In the genomic region with DNA sequence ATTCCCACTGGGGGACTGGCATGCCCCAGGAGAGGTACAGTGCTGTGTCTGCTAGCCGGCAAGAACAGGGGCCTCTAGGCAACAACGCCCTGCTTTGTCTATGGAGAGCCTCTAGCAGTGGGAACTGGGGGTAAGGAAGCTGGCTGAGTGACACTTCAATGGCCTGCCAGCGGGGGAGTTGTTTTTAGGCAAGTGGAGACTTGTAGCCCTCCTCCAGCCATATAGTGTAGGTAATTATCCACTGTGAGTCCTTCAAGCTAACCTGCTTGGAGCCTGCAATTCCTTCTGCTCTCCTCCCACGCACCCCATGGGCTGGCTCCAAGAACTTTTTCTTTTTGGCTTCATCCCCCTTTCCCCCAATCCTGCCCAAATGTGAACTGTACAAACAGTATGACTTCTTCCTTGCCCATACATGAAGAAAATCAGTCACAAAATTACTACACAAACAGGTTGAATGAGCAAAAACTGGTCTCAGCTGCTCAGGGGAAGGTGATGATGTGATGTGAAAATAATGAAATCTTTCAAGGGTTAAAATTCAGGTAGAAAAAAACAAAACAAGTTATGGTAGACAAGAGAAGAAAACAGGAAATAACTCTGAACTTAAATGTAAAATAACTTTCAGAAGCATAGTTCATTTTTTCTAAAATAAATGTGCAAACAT, we compare ENCODE assay signal across 10 cellular contexts. TPM values are rescaled to one million over a fixed set of nuclear protein-coding genes. Genes with fewer than 3 reads are reported as not detected.
A peak's percentile ranks its signal among the peaks of the same experiment; 100 is the strongest.
DNase-seq lines count a peak whose midpoint lies in the region; ATAC-seq, FAIRE-seq and TF ChIP-seq lines count a peak whose summit lies in the region.
"Had no signal": no experiment of that assay in that cellular context is flagged by ENCODE, and none has a peak within 500 bp of the region (broad histone marks: within the 10 kb centered on the region; RNA-seq: fewer than 3 reads in every experiment).

No MANE protein-coding gene starts in this region.

- TF ChIP-seq RAD21 in H1 (IDR thresholded peaks at IDR 0.05 in 1 of 2, conservative IDR thresholded peaks at IDR 0.05 in 1 of 2; ENCODE audit: low read depth in 2 of 2, low read length in 2 of 2) = peak in 1 of 2 experiments; percentile 16; a peak in 2 of 4 replicates

- H2BK20ac ChIP-seq in H1 (ENCODE audit: low read length) = no peak overlapping the region

- no peak overlapping the region for H4K91ac ChIP-seq in H1 (replicated peaks; ENCODE audit: insufficient read length, low read length)

- no peak overlapping the region for H2AK5ac ChIP-seq in H1 (ENCODE audit: low read depth, low read length)

- H3K9me3 ChIP-seq in CD4-positive, alpha-beta T cell (ENCODE audit: control insufficient read depth, low read length) = no peaks in the 10 kb centered on the region
- H3K9me3 ChIP-seq in H1 (ENCODE audit: insufficient read depth in 2 of 2, low read depth in 1 of 2, low read length in 1 of 2) (no peaks in the 10 kb centered on the region), lower lobe of right lung (no peaks in the 10 kb centered on the region), gastrocnemius medialis (no peaks in the 10 kb centered on the region)

- DNase-seq in CD4-positive, alpha-beta T cell = no peak
- peak; percentile 59 for DNase-seq in NCI-H510A (lab: John Stamatoyannopoulos, UW)
- peak in 1 of 2 experiments; percentile 71 for DNase-seq in H1 (ENCODE audit: low read depth in 1 of 2, low spot score in 2 of 2)
- DNase-seq in lower lobe of right lung = no peak
- no peak for DNase-seq in gastrocnemius medialis
- DNase-seq: hypothalamus; NK-92 treated with Interleukin-12 subunit alpha and Interleukin-12 subunit beta, amount 100 ng/mL, for 24 hours had no signal

- H2AFZ ChIP-seq in H1 (ENCODE audit: low read length) = peak overlapping the region; percentile 67; the same call in 1 of the 2 replicates

- H3K36me3 ChIP-seq in H1 (ENCODE audit: control insufficient read depth in 2 of 4, insufficient read depth in 4 of 4, low read length in 3 of 4) (no peaks in the 10 kb centered on the region), lower lobe of right lung (no peaks in the 10 kb centered on the region), gastrocnemius medialis (no peaks in the 10 kb centered on the region)

- peak; percentile 75 for FAIRE-seq in H1 (lab: Jason Lieb, UNC)

- no peaks in the 10 kb centered on the region for H3K27me3 Mint-ChIP-seq in CD4-positive, alpha-beta T cell

- no peak overlapping the region for H3K9ac ChIP-seq in H1 (replicated peaks in 1 of 4; ENCODE audit: extremely low read depth in 1 of 4, low read depth in 3 of 4, low read length in 3 of 4)

- no peaks in the 10 kb centered on the region for H3K27me3 ChIP-seq in CD4-positive, alpha-beta T cell (ENCODE audit: control insufficient read depth, insufficient read depth, low read length)
- H3K27me3 ChIP-seq in H1 (replicated peaks in 1 of 4; ENCODE audit: control insufficient read depth in 3 of 4, extremely low read depth in 1 of 4, insufficient read depth in 3 of 4, low read length in 3 of 4) (no peaks in the 10 kb centered on the region; a peak in 1 of 7 replicates), lower lobe of right lung (ENCODE audit: low read depth) (no peaks in the 10 kb centered on the region), gastrocnemius medialis (no peaks in the 10 kb centered on the region)

- no peaks in the 10 kb centered on the region for H3K79me1 ChIP-seq in H1 (ENCODE audit: low read depth, low read length)

- H3K27ac ChIP-seq in CD4-positive, alpha-beta T cell (ENCODE audit: low read depth, low read length) = peak overlapping the region; percentile 61
- H3K27ac ChIP-seq in H1 (ENCODE audit: low read depth, low read length) = no peak overlapping the region
- H3K27ac ChIP-seq in lower lobe of right lung = no peak overlapping the region
- no peak overlapping the region for H3K27ac ChIP-seq in gastrocnemius medialis

- H2BK15ac ChIP-seq in H1 (ENCODE audit: low read length) = no peak overlapping the region

- peaks cover 89% of the 10 kb centered on the region for H3K36me3 Mint-ChIP-seq in CD4-positive, alpha-beta T cell (ENCODE audit: low read depth)

- no peak overlapping the region for H2BK5ac ChIP-seq in H1 (ENCODE audit: low read depth, low read length)

- H3K27ac Mint-ChIP-seq in CD4-positive, alpha-beta T cell = peak overlapping the region; percentile 98

- H3K4me1 ChIP-seq in H1 (replicated peaks in 1 of 4; ENCODE audit: control insufficient read depth in 3 of 4, insufficient read depth in 4 of 4, low read length in 3 of 4) = peaks cover 4 to 9% (median 7%) of the 10 kb centered on the region in 4 experiments; a peak in 6 of 7 replicates
- H3K4me1 ChIP-seq in lower lobe of right lung = no peaks in the 10 kb centered on the region
- H3K4me1 ChIP-seq in gastrocnemius medialis = no peaks in the 10 kb centered on the region

- no peak overlapping the region for H3K56ac ChIP-seq in H1 (replicated peaks; ENCODE audit: insufficient read length, low read depth, low read length)

- H3K4me3 ChIP-seq in H1 (ENCODE audit: extremely low read depth in 1 of 4, insufficient read depth in 2 of 4, low read depth in 3 of 4, low read length in 4 of 4) (peak overlapping the region in 1 of 4 experiments; percentile 30; a peak in 1 of 8 replicates), lower lobe of right lung (no peak overlapping the region), gastrocnemius medialis (no peak overlapping the region)

- H3K18ac ChIP-seq in H1 (ENCODE audit: extremely low read depth, low read length) = no peak overlapping the region

- H3K23me2 ChIP-seq in H1 (ENCODE audit: low read depth, low read length) = no peaks in the 10 kb centered on the region; the same call in 1 of the 2 replicates

- H4K5ac ChIP-seq in H1 (ENCODE audit: insufficient read length, low read depth, low read length) = no peak overlapping the region

- 6% methylated on average over 4 of the region's 4 CpGs; no CpG with 5 or more reads in 1 of the 2 experiments for WGBS in H1 (ENCODE audit: extremely low coverage in 1 of 2, insufficient coverage in 1 of 2, insufficient read length in 1 of 2, insufficient replicate concordance in 2 of 2, low coverage in 1 of 2, low lambda C conversion rate in 2 of 2, missing lambda C conversion rate in 1 of 2), 2 experiments

- POLR2A ChIA-PET in CD4-positive, alpha-beta T cell (lab: Charles Lee) = interaction anchor here (0.6 to 14.9 kb wide), 6 partner anchors 10 to 117 kb away, joined by 3 to 216 read pairs (median 6); no protein-coding TSS in a partner anchor
- POLR2A ChIA-PET in H1 (lab: Charles Lee; ENCODE audit: partially characterized antibody) = no interaction called here

- in situ Hi-C loops in gastrocnemius medialis (cut with MboI; ENCODE audit: low sequenced_read_pairs in 4 of 4) = no loop called here

- intact Hi-C loops in CD4-positive, alpha-beta T cell (cut with DNase I, micrococcal nuclease) = loop anchor here in 1 of 2 experiments (1.0 to 2.0 kb wide), 2 partner anchors 9 to 19 kb away; no protein-coding TSS in a partner anchor
- intact Hi-C loops in lower lobe of right lung (cut with DNase I) = no loop called here
- intact Hi-C loops in gastrocnemius medialis (cut with DNase I; ENCODE audit: low total_unique reads) = no loop called here

- no peak overlapping the region for H3K23ac ChIP-seq in H1 (ENCODE audit: insufficient read length)

- H2BK120ac ChIP-seq in H1 (replicated peaks; ENCODE audit: low read depth, low read length) = no peak overlapping the region

- H3K4me2 ChIP-seq in H1 (ENCODE audit: insufficient read depth in 1 of 2, low read depth in 2 of 2, low read length in 2 of 2) = peak overlapping the region; percentile 50 to 69

- H2BK12ac ChIP-seq in H1 (ENCODE audit: low read depth, low read length) = no peak overlapping the region

- no peak overlapping the region for H3K4ac ChIP-seq in H1 (replicated peaks; ENCODE audit: insufficient read length, low read depth, low read length)

- CTCF ChIA-PET in CD4-positive, alpha-beta T cell (lab: Charles Lee) = interaction anchor here (1.5 kb wide), 1 partner anchor 13 kb away, joined by 3 read pairs; no protein-coding TSS in a partner anchor
- CTCF ChIA-PET in H1 (lab: Charles Lee; ENCODE audit: partially characterized antibody) = interaction anchor here (0.5 to 1.9 kb wide), 4 partner anchors 9 to 52 kb away, joined by 3 to 5 read pairs (median 4); a partner anchor contains a TSS

- H3K9me3 Mint-ChIP-seq in CD4-positive, alpha-beta T cell = no peaks in the 10 kb centered on the region

- TF ChIP-seq POLR2A in H1 (IDR thresholded peaks at IDR 0.05; ENCODE audit: control extremely low read depth in 1 of 2, low read depth in 2 of 2, low read length in 2 of 2) (no peak), gastrocnemius medialis (IDR thresholded peaks at IDR 0.05) (no peak)

- H3K14ac ChIP-seq in H1 (ENCODE audit: insufficient read length) = no peak overlapping the region

- H4K20me1 ChIP-seq in H1 (replicated peaks in 1 of 2; ENCODE audit: control insufficient read depth in 1 of 2, insufficient read depth in 2 of 2, low read length in 2 of 2) = no peaks in the 10 kb centered on the region

- ATAC-seq in CD4-positive, alpha-beta T cell (ENCODE audit: poor library complexity) = peak; percentile 13
- peak; percentile 43 for ATAC-seq in GM18867 (IDR thresholded peaks at IDR 0.05; ENCODE audit: unreplicated experiment)
- no peak for ATAC-seq in GM19467 (IDR thresholded peaks at IDR 0.05; ENCODE audit: unreplicated experiment)
- no peak for ATAC-seq in lower lobe of right lung
- ATAC-seq in gastrocnemius medialis = no peak
- no peak for ATAC-seq in GM21717 (IDR thresholded peaks at IDR 0.05; ENCODE audit: unreplicated experiment)

- peak overlapping the region; percentile 77 for H3K4me3 Mint-ChIP-seq in CD4-positive, alpha-beta T cell

- no peaks in the 10 kb centered on the region for H3K79me2 ChIP-seq in H1 (ENCODE audit: control insufficient read depth in 1 of 2, insufficient read depth in 2 of 2, low read length in 2 of 2)

- no peak for TF ChIP-seq EP300 in H1 (IDR thresholded peaks at IDR 0.05; ENCODE audit: borderline replicate concordance in 1 of 2, low read depth in 2 of 2, low read length in 2 of 2)

- no peak for TF ChIP-seq CTCF in CD4-positive, alpha-beta T cell (IDR thresholded peaks at IDR 0.05)
- TF ChIP-seq CTCF in H1 (IDR thresholded peaks at IDR 0.05; ENCODE audit: control extremely low read depth in 1 of 3, insufficient read depth in 1 of 3, low read depth in 1 of 3, low read length in 3 of 3) (no peak), lower lobe of right lung (IDR thresholded peaks at IDR 0.05) (no peak), gastrocnemius medialis (IDR thresholded peaks at IDR 0.05 in 4 of 5, conservative IDR thresholded peaks at IDR 0.05 in 1 of 5) (no peak)

- H3K4me1 Mint-ChIP-seq in CD4-positive, alpha-beta T cell (ENCODE audit: low read depth) = peaks cover 92% of the 10 kb centered on the region

- no peak overlapping the region; the same call in 1 of the 2 replicates for H4K8ac ChIP-seq in H1 (ENCODE audit: extremely low read depth, insufficient read depth, low read length)

RNA-seq across cellular contexts. Expression of a gene that starts 33.1 kb away (rescaled TPM):
- 100 to 1,000 TPM; 409 to 438 TPM for total RNA-seq in CD4-positive, alpha-beta T cell
- total RNA-seq in H1 (2021; fragmentation: NEBNext Ultra II Directional; extraction: Animal tissue kit (Norgen Biotek cat#: 25700)) = 0.67 and 2.6 TPM in 2 replicates
- 3.6 and 5.2 TPM in 2 replicates for polyA plus RNA-seq in H1 (2011; rRNA removed)
- polyA plus RNA-seq in H1 (2011; cell fraction: cytosol; rRNA removed) = 3.1 TPM
- polyA plus RNA-seq in H1 (2011; cell fraction: nucleus; rRNA removed) = 3.4 TPM
- polyA plus RNA-seq in H1 (2012, experiment 1 of 2) = 1.3 to 2.7 TPM (median 2.0 TPM) in 4 replicates
- polyA plus RNA-seq in H1 (2012, experiment 2 of 2) = 0.62 TPM
- 0.12 TPM for polyA plus RNA-seq in H1 (2013, experiment 1 of 2)
- 0.20 TPM for polyA plus RNA-seq in H1 (2013, experiment 2 of 2)
- 3.6 and 5.4 TPM in 2 replicates for polyA minus RNA-seq in H1 (2011; rRNA and poly(A)+ RNA removed)
- 1.6 TPM for polyA minus RNA-seq in H1 (2011; cell fraction: cytosol; rRNA and poly(A)+ RNA removed)
- 4.3 TPM for polyA minus RNA-seq in H1 (2011; cell fraction: nucleus; rRNA and poly(A)+ RNA removed)
- 4.3 TPM for total RNA-seq in lower lobe of right lung
- total RNA-seq in gastrocnemius medialis = under 1 TPM in 1 of 4 donors, not detected in 3; 0.33 TPM

Comparison
In these comparisons a context has a peak if more than half of its experiments do, and no peak if none do; other contexts are left out.
1. ATAC-seq: peak in CD4-positive, alpha-beta T cell (single experiment) and GM18867 (single experiment); none in GM19467 (single experiment), lower lobe of right lung (0 of 2), gastrocnemius medialis (0 of 2) and GM21717 (single experiment).
2. RNA of a gene that starts 33.1 kb away (total RNA-seq): 409 to 438 TPM in CD4-positive, alpha-beta T cell; 4.3 TPM in lower lobe of right lung (single experiment), 0.67 to 2.6 TPM in H1 and 0.33 TPM in gastrocnemius medialis; every median in the first group is over 10 times any median in the second.